Comparison of ENCODE assay signal across 2 cellular contexts in the genomic region with DNA sequence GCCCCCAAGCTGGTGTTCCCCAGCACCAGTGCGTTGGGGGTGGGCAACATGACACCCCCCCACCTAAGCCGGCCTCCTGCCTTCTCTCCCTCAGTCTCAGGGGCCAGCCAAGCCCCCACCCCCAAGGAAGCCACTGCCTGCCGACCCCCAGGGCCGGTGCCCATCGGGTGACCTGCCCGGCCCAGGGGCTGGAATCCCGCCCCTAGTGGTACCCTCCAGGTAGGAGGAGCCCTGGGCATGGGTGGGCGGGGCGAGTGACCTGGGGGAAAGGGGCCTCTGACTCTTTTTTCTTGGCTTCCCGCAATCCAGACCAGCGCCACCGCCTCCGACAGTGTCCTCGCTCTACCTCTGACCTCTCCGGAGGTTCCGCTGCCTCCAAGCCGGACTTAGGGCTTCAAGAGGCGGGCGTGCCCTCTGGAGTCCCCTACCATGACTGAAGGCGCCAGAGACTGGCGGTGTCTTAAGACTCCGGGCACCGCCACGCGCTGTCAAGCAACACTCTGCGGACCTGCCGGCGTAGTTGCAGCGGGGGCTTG.
TF ChIP-seq lines count a peak whose summit lies in the region.

No MANE protein-coding gene starts in this region.

TF ChIP-seq in A549, 52 proteins besides CTCF, POLR2A, EP300 and RAD21 (continued from another document):
- no peak for TF ChIP-seq PBX3 (IDR thresholded peaks at IDR 0.05)
TF ChIP-seq in A549: peak in this region for 0.

TF ChIP-seq in WTC11, 78 proteins besides CTCF, POLR2A, EP300 and RAD21 (continued from another document):
- TF ChIP-seq KAT7 (CRISPR knock-in tag; IDR thresholded peaks at IDR 0.05; ENCODE audit: borderline replicate concordance) (no peak), CDX4 (CRISPR knock-in tag; IDR thresholded peaks at IDR 0.05; ENCODE audit: borderline replicate concordance) (no peak), ELF4 (CRISPR knock-in tag; IDR thresholded peaks at IDR 0.05; ENCODE audit: low read depth) (no peak)
- TF ChIP-seq, protein P1, sequence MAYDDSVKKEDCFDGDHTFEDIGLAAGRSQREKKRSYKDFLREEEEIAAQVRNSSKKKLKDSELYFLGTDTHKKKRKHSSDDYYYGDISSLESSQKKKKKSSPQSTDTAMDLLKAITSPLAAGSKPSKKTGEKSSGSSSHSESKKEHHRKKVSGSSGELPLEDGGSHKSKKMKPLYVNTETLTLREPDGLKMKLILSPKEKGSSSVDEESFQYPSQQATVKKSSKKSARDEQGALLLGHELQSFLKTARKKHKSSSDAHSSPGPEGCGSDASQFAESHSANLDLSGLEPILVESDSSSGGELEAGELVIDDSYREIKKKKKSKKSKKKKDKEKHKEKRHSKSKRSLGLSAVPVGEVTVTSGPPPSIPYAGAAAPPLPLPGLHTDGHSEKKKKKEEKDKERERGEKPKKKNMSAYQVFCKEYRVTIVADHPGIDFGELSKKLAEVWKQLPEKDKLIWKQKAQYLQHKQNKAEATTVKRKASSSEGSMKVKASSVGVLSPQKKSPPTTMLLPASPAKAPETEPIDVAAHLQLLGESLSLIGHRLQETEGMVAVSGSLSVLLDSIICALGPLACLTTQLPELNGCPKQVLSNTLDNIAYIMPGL (CRISPR knock-in tag; IDR thresholded peaks at IDR 0.05), result no peak
